ENCODE assay signal across 11 cellular contexts in genomic region chr21:42747267-42747701, GRCh38.
DNase-seq lines count a peak whose midpoint lies in the region; ATAC-seq and TF ChIP-seq lines count a peak whose summit lies in the region.
"Had no signal": no experiment of that assay in that cellular context is flagged by ENCODE, and none has a peak within 500 bp of the region (broad histone marks: within the 10 kb centered on the region; RNA-seq: fewer than 3 reads in every experiment).

No MANE protein-coding gene starts in this region.

- H3K9me3 ChIP-seq in lower lobe of right lung = no peaks in the 10 kb centered on the region

- peak overlapping the region; percentile 80 for H3K27ac ChIP-seq in lower lobe of right lung

- no peaks in the 10 kb centered on the region for H3K9me3 Mint-ChIP-seq in activated CD4-positive, alpha-beta T cell treated with anti-CD3 and anti-CD28 coated beads, Interleukin-2, amount 10 ng/mL, durations not matched to agents 7 days and 5 days
- H3K9me3 Mint-ChIP-seq in activated T-helper 17 cell treated with anti-CD3 and anti-CD28 coated beads, Interleukin-2, amount 50 U/mL, for 72 hours = no peaks in the 10 kb centered on the region
- no peaks in the 10 kb centered on the region for H3K9me3 Mint-ChIP-seq in stimulated activated naive CD8-positive, alpha-beta T cell treated with anti-CD3 and anti-CD28 coated beads, Interleukin-15, Interleukin-2, amounts not matched to agents 100 ng/mL and 50 ng/mL, for 24 hours

- no peaks in the 10 kb centered on the region for H3K36me3 ChIP-seq in lower lobe of right lung

- H3K36me3 Mint-ChIP-seq in activated CD4-positive, alpha-beta T cell treated with anti-CD3 and anti-CD28 coated beads, Interleukin-2, amount 10 ng/mL, durations not matched to agents 7 days and 5 days (ENCODE audit: low read depth) = peaks cover 2% of the 10 kb centered on the region
- H3K36me3 Mint-ChIP-seq in activated T-helper 17 cell treated with anti-CD3 and anti-CD28 coated beads, Interleukin-2, amount 50 U/mL, for 72 hours (ENCODE audit: low read depth) = no peaks in the 10 kb centered on the region
- H3K36me3 Mint-ChIP-seq in stimulated activated naive CD8-positive, alpha-beta T cell treated with anti-CD3 and anti-CD28 coated beads, Interleukin-15, Interleukin-2, amounts not matched to agents 100 ng/mL and 50 ng/mL, for 24 hours (ENCODE audit: low read depth) = no peaks in the 10 kb centered on the region

- POLR2A ChIA-PET in activated CD4-positive, alpha-beta T cell treated with anti-CD3 and anti-CD28 coated beads, Interleukin-2, amount 10 ng/mL, durations not matched to agents 7 days and 5 days (lab: Charles Lee) = no interaction called here

- no peak for TF ChIP-seq POLR2A in GM18505 (IDR thresholded peaks at IDR 0.05; ENCODE audit: borderline replicate concordance, extremely low read depth, insufficient read depth, insufficient read length)

- DNase-seq in activated CD4-positive, alpha-beta T cell treated with anti-CD3 and anti-CD28 coated beads, Interleukin-2, amount 10 ng/mL, durations not matched to agents 7 days and 5 days = no peak
- no peak for DNase-seq in activated CD4-positive, alpha-beta T cell treated with anti-CD3 and anti-CD28 coated beads, Interleukin-2, amount 50 U/mL, for 4 hours
- DNase-seq in lower lobe of right lung (no peak), NCI-H69 (lab: John Stamatoyannopoulos, UW) (no peak), islet precursor cell (no peak)
- DNase-seq: effector CD8-positive, alpha-beta T cell; NCI-H1105 treated with DMSO at 0.1 percent for 48 hours; NK-92 treated with Interleukin-12 subunit alpha and Interleukin-12 subunit beta, amount 100 ng/mL, for 24 hours had no signal

- no peak overlapping the region for H3K4me3 ChIP-seq in lower lobe of right lung

- peaks cover 30% of the 10 kb centered on the region for H3K4me1 Mint-ChIP-seq in activated CD4-positive, alpha-beta T cell treated with anti-CD3 and anti-CD28 coated beads, Interleukin-2, amount 10 ng/mL, durations not matched to agents 7 days and 5 days
- H3K4me1 Mint-ChIP-seq in activated T-helper 17 cell treated with anti-CD3 and anti-CD28 coated beads, Interleukin-2, amount 50 U/mL, for 72 hours = peaks cover 12% of the 10 kb centered on the region
- peaks cover 20% of the 10 kb centered on the region for H3K4me1 Mint-ChIP-seq in stimulated activated naive CD8-positive, alpha-beta T cell treated with anti-CD3 and anti-CD28 coated beads, Interleukin-15, Interleukin-2, amounts not matched to agents 100 ng/mL and 50 ng/mL, for 24 hours (ENCODE audit: low read depth)

- no peak for TF ChIP-seq CTCF in lower lobe of right lung (IDR thresholded peaks at IDR 0.05)

- ATAC-seq in activated T-helper 17 cell treated with anti-CD3 and anti-CD28 coated beads, Interleukin-2, amount 50 U/mL, for 72 hours (replicated peaks) = no peak
- peak in 1 of 2 donors; percentile 47 for ATAC-seq in lower lobe of right lung
- ATAC-seq in GM18505 (IDR thresholded peaks at IDR 0.05; ENCODE audit: unreplicated experiment) = no peak

- H3K4me3 Mint-ChIP-seq in activated CD4-positive, alpha-beta T cell treated with anti-CD3 and anti-CD28 coated beads, Interleukin-2, amount 10 ng/mL, durations not matched to agents 7 days and 5 days = peak overlapping the region; percentile 33
- H3K4me3 Mint-ChIP-seq in activated T-helper 17 cell treated with anti-CD3 and anti-CD28 coated beads, Interleukin-2, amount 50 U/mL, for 72 hours = peak overlapping the region; percentile 76
- peak overlapping the region; percentile 68 for H3K4me3 Mint-ChIP-seq in stimulated activated naive CD8-positive, alpha-beta T cell treated with anti-CD3 and anti-CD28 coated beads, Interleukin-15, Interleukin-2, amounts not matched to agents 100 ng/mL and 50 ng/mL, for 24 hours

- peaks cover 23% of the 10 kb centered on the region for H3K4me1 ChIP-seq in lower lobe of right lung

- CTCF ChIA-PET in activated CD4-positive, alpha-beta T cell treated with anti-CD3 and anti-CD28 coated beads, Interleukin-2, amount 10 ng/mL, durations not matched to agents 7 days and 5 days (lab: Charles Lee) = interaction anchor here (1.1 to 2.7 kb wide), 3 partner anchors 10 to 21 kb away, joined by 3 to 10 read pairs (median 9); no protein-coding TSS in a partner anchor

- intact Hi-C loops in lower lobe of right lung (cut with DNase I) = no loop called here

- H3K27ac Mint-ChIP-seq in activated CD4-positive, alpha-beta T cell treated with anti-CD3 and anti-CD28 coated beads, Interleukin-2, amount 10 ng/mL, durations not matched to agents 7 days and 5 days = peak overlapping the region; percentile 98
- H3K27ac Mint-ChIP-seq in activated T-helper 17 cell treated with anti-CD3 and anti-CD28 coated beads, Interleukin-2, amount 50 U/mL, for 72 hours = peak overlapping the region; percentile 92
- peak overlapping the region; percentile 92 for H3K27ac Mint-ChIP-seq in stimulated activated naive CD8-positive, alpha-beta T cell treated with anti-CD3 and anti-CD28 coated beads, Interleukin-15, Interleukin-2, amounts not matched to agents 100 ng/mL and 50 ng/mL, for 24 hours

- no peaks in the 10 kb centered on the region for H3K27me3 ChIP-seq in lower lobe of right lung (ENCODE audit: low read depth)

- H3K27me3 Mint-ChIP-seq in activated CD4-positive, alpha-beta T cell treated with anti-CD3 and anti-CD28 coated beads, Interleukin-2, amount 10 ng/mL, durations not matched to agents 7 days and 5 days = no peaks in the 10 kb centered on the region
- H3K27me3 Mint-ChIP-seq in activated T-helper 17 cell treated with anti-CD3 and anti-CD28 coated beads, Interleukin-2, amount 50 U/mL, for 72 hours = no peaks in the 10 kb centered on the region
- no peaks in the 10 kb centered on the region for H3K27me3 Mint-ChIP-seq in stimulated activated naive CD8-positive, alpha-beta T cell treated with anti-CD3 and anti-CD28 coated beads, Interleukin-15, Interleukin-2, amounts not matched to agents 100 ng/mL and 50 ng/mL, for 24 hours
